26 cellular contexts compared by ENCODE assay signal in the genomic region with DNA sequence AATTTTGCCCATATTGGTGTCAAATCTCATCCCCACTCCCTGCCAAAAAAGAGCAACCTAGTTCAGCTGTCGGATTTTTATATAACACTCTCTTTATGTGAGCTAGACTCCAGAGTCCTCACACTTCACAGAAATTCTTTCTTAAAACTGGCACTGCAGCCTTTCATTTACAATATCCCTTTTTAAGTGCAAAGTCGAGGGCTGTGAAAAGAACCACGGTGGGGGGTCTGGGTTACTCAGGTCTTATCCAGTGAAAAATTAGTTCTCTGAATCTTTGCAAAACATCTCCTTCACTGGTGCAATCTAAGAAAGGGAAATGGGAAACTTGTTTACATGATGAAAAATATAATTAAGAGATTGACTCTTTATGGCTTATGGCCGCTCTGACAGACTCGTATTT. TPM values are rescaled to one million over a fixed set of nuclear protein-coding genes. Genes with fewer than 3 reads are reported as not detected.
A peak's percentile ranks its signal among the peaks of the same experiment; 100 is the strongest.
DNase-seq lines count a peak whose midpoint lies in the region; ATAC-seq and TF ChIP-seq lines count a peak whose summit lies in the region.
"Had no signal": no experiment of that assay in that cellular context is flagged by ENCODE, and none has a peak within 500 bp of the region (broad histone marks: within the 10 kb centered on the region; RNA-seq: fewer than 3 reads in every experiment).

No MANE protein-coding gene starts in this region.

- WGBS in heart right ventricle, 2 donors = 65 to 66% methylated on average over 5 of the region's 5 CpGs

- H3K9ac ChIP-seq in adipocyte (ENCODE audit: low read length) = peak overlapping the region; percentile 73

- H3K4me1 ChIP-seq in heart right ventricle (peaks cover 0 to 62% (median 39%) of the 10 kb centered on the region in 9 donors), adipocyte (ENCODE audit: control insufficient read depth, insufficient read depth, low read length) (peaks cover 84% of the 10 kb centered on the region), osteoblast (ENCODE audit: insufficient read depth, low read length) (peaks cover 94% of the 10 kb centered on the region), uterus (peaks cover 0 to 13% of the 10 kb centered on the region in 2 donors)

- no peak overlapping the region for H3K4me3 ChIP-seq in heart right ventricle
- no peak overlapping the region for H3K4me3 ChIP-seq in adipocyte (ENCODE audit: low read length)
- H3K4me3 ChIP-seq in osteoblast (ENCODE audit: insufficient read depth, low read length) = no peak overlapping the region
- H3K4me3 ChIP-seq in uterus = no peak overlapping the region
- H3K4me3 ChIP-seq: K562 had no signal

- H2AFZ ChIP-seq in osteoblast (ENCODE audit: low read length) = no peak overlapping the region

- H3K9me3 ChIP-seq in heart right ventricle = peaks cover 0 to 13% (median 0%) of the 10 kb centered on the region in 11 donors
- H3K9me3 ChIP-seq in adipocyte (ENCODE audit: control insufficient read depth, low read length) = peaks cover 10% of the 10 kb centered on the region
- H3K9me3 ChIP-seq in osteoblast (ENCODE audit: low read depth, low read length) = no peaks in the 10 kb centered on the region
- no peaks in the 10 kb centered on the region for H3K9me3 ChIP-seq in uterus

- H3K36me3 ChIP-seq in heart right ventricle (peaks cover 0 to 87% (median 32%) of the 10 kb centered on the region in 9 donors), adipocyte (ENCODE audit: control insufficient read depth, insufficient read depth, low read length, severe bottlenecking) (peaks cover 40% of the 10 kb centered on the region), osteoblast (ENCODE audit: insufficient read depth, low read length) (peaks cover 73% of the 10 kb centered on the region), uterus (no peaks in the 10 kb centered on the region)

- no peaks in the 10 kb centered on the region for H4K20me1 ChIP-seq in osteoblast (ENCODE audit: insufficient read depth, low read length)

- H3K79me2 ChIP-seq in osteoblast (ENCODE audit: insufficient read depth, low read length) = peaks cover 4% of the 10 kb centered on the region

- ATAC-seq in heart right ventricle (no peak), HG02571 (IDR thresholded peaks at IDR 0.05; ENCODE audit: unreplicated experiment) (no peak), GM18858 (IDR thresholded peaks at IDR 0.05; ENCODE audit: unreplicated experiment) (no peak)
- ATAC-seq: activated CD8-positive, alpha-beta memory T cell treated with anti-CD3 and anti-CD28 coated beads, Interleukin-2, amount 10 ng/mL, durations not matched to agents 7 days and 5 days; activated naive CD8-positive, alpha-beta T cell treated with anti-CD3 and anti-CD28 coated beads, Interleukin-2, amount 50 U/mL, for 24 hours; activated T-cell treated with anti-CD3 and anti-CD28 coated beads, Interleukin-2, amount 50 U/mL, for 4 hours; sciatic nerve; T-helper 17 cell had no signal

- no peak overlapping the region for H3K4me2 ChIP-seq in osteoblast (ENCODE audit: insufficient read depth, low read length)

- peak overlapping the region in 7 of 10 donors; percentile 36 to 72 (median 61) for H3K27ac ChIP-seq in heart right ventricle
- peak overlapping the region; percentile 99 for H3K27ac ChIP-seq in osteoblast (ENCODE audit: low read depth, low read length)
- peak overlapping the region; percentile 79 to 82 for H3K27ac ChIP-seq in uterus

- TF ChIP-seq POLR2A in uterus (IDR thresholded peaks at IDR 0.05) (no peak), erythroblast (IDR thresholded peaks at IDR 0.05; ENCODE audit: low read length) (no peak)

- no peak for DNase-seq in heart right ventricle
- no peak for DNase-seq in cardiac septum (ENCODE audit: low spot score)
- no peak for DNase-seq in adipocyte (ENCODE audit: low read depth)
- no peak for DNase-seq in osteoblast (ENCODE audit: insufficient read length, low spot score, missing footprints)
- no peak for DNase-seq in uterus
- DNase-seq in erythroblast (lab: John Stamatoyannopoulos, UW) = no peak
- DNase-seq: activated CD4-positive, alpha-beta T cell treated with anti-CD3 and anti-CD28 coated beads, Interleukin-2, amount 50 U/mL, for 4 hours; activated CD8-positive, alpha-beta memory T cell treated with anti-CD3 and anti-CD28 coated beads, Interleukin-2, amount 10 ng/mL, durations not matched to agents 7 days and 5 days; activated naive CD8-positive, alpha-beta T cell treated with anti-CD3 and anti-CD28 coated beads, Interleukin-2, amount 50 U/mL, for 24 hours; activated T-cell treated with anti-CD3 and anti-CD28 coated beads, Interleukin-2, amount 50 U/mL, for 4 hours; AML-193; CD4-positive, CD25-positive, alpha-beta regulatory T cell; dermis blood vessel endothelial cell; GOT3; mesenchymal stem cell; NCI-H1105; NCI-H187; NCI-H69; SHP77; stimulated activated CD4-positive, alpha-beta T cell treated with anti-CD3 and anti-CD28 coated beads, Interleukin-4, amount 100 ng/mL, for 24 hours; T-helper 17 cell had no signal

- intact Hi-C loops in heart right ventricle (cut with DNase I) = no loop called here
- intact Hi-C loops in cardiac septum (cut with DNase I) = loop anchor here (10.0 kb wide), 1 partner anchor 192 kb away; no protein-coding TSS in a partner anchor
- intact Hi-C loops in uterus (cut with DNase I; ENCODE audit: low total_unique reads) = no loop called here

- TF ChIP-seq CTCF in heart right ventricle (IDR thresholded peaks at IDR 0.05) = no peak
- TF ChIP-seq CTCF in osteoblast (IDR thresholded peaks at IDR 0.05; ENCODE audit: extremely low read depth, low read depth, low read length) = no peak
- no peak for TF ChIP-seq CTCF in uterus (IDR thresholded peaks at IDR 0.05)

- no peaks in the 10 kb centered on the region for H3K27me3 ChIP-seq in heart right ventricle
- no peaks in the 10 kb centered on the region for H3K27me3 ChIP-seq in adipocyte (replicated peaks; ENCODE audit: control insufficient read depth, insufficient read depth, low read length)
- no peaks in the 10 kb centered on the region for H3K27me3 ChIP-seq in osteoblast (ENCODE audit: insufficient read depth, low read length)
- no peaks in the 10 kb centered on the region for H3K27me3 ChIP-seq in uterus

RNA-seq across cellular contexts. Expression of gene DGKI, which starts 30.5 kb away (rescaled TPM):
- total RNA-seq in heart right ventricle = 1 to 10 TPM in 8 of 10 donors, under 1 TPM in 2; 0.62 to 2.6 (median 1.2) TPM
- under 1 TPM; 0.16 to 0.22 TPM for polyA plus RNA-seq in heart right ventricle
- total RNA-seq in cardiac septum = 7.5 TPM
- total RNA-seq in osteoblast = 19.2 and 23.3 TPM in 2 replicates
- total RNA-seq in uterus = 1 to 10 TPM; 1.0 to 8.5 (median 4.1) TPM
- total RNA-seq: CD4-positive, CD25-positive, alpha-beta regulatory T cell; HT-29 had no signal
- polyA plus RNA-seq: CD4-positive, CD25-positive, alpha-beta regulatory T cell had no signal
